1 cellular context compared by ENCODE assay signal in the genomic region with DNA sequence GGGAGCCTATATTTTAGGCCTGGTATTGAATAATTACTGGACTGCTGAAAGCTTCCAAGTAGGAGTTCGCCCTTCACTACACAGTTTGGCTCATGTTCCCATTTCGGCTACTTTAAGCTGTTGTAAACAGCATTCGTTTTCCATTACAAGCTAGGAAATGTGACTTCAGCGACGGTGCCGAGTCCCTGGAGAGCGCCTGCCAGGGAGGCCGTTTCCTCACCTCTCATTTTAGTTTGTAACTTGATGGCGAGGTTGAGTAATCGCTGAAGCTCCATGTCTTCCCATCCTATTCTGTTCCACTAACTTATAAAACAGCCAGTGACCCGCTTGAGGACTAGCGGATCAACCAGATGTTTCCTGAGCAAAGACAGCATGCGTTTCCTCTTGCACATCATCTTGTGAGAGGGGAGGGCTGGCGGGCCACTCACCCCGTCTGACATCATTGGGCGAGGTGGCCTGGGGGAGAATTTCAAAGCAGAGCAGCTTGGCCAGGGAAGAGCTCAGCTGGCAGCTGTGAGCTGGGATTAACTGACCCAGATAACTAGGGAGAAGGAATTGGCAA.
TF ChIP-seq lines count a peak whose summit lies in the region.

No MANE protein-coding gene starts in this region.

TF ChIP-seq in GM23338, 12 proteins besides CTCF, POLR2A, EP300 and RAD21 (continued from another document):
- TF ChIP-seq, protein P1, sequence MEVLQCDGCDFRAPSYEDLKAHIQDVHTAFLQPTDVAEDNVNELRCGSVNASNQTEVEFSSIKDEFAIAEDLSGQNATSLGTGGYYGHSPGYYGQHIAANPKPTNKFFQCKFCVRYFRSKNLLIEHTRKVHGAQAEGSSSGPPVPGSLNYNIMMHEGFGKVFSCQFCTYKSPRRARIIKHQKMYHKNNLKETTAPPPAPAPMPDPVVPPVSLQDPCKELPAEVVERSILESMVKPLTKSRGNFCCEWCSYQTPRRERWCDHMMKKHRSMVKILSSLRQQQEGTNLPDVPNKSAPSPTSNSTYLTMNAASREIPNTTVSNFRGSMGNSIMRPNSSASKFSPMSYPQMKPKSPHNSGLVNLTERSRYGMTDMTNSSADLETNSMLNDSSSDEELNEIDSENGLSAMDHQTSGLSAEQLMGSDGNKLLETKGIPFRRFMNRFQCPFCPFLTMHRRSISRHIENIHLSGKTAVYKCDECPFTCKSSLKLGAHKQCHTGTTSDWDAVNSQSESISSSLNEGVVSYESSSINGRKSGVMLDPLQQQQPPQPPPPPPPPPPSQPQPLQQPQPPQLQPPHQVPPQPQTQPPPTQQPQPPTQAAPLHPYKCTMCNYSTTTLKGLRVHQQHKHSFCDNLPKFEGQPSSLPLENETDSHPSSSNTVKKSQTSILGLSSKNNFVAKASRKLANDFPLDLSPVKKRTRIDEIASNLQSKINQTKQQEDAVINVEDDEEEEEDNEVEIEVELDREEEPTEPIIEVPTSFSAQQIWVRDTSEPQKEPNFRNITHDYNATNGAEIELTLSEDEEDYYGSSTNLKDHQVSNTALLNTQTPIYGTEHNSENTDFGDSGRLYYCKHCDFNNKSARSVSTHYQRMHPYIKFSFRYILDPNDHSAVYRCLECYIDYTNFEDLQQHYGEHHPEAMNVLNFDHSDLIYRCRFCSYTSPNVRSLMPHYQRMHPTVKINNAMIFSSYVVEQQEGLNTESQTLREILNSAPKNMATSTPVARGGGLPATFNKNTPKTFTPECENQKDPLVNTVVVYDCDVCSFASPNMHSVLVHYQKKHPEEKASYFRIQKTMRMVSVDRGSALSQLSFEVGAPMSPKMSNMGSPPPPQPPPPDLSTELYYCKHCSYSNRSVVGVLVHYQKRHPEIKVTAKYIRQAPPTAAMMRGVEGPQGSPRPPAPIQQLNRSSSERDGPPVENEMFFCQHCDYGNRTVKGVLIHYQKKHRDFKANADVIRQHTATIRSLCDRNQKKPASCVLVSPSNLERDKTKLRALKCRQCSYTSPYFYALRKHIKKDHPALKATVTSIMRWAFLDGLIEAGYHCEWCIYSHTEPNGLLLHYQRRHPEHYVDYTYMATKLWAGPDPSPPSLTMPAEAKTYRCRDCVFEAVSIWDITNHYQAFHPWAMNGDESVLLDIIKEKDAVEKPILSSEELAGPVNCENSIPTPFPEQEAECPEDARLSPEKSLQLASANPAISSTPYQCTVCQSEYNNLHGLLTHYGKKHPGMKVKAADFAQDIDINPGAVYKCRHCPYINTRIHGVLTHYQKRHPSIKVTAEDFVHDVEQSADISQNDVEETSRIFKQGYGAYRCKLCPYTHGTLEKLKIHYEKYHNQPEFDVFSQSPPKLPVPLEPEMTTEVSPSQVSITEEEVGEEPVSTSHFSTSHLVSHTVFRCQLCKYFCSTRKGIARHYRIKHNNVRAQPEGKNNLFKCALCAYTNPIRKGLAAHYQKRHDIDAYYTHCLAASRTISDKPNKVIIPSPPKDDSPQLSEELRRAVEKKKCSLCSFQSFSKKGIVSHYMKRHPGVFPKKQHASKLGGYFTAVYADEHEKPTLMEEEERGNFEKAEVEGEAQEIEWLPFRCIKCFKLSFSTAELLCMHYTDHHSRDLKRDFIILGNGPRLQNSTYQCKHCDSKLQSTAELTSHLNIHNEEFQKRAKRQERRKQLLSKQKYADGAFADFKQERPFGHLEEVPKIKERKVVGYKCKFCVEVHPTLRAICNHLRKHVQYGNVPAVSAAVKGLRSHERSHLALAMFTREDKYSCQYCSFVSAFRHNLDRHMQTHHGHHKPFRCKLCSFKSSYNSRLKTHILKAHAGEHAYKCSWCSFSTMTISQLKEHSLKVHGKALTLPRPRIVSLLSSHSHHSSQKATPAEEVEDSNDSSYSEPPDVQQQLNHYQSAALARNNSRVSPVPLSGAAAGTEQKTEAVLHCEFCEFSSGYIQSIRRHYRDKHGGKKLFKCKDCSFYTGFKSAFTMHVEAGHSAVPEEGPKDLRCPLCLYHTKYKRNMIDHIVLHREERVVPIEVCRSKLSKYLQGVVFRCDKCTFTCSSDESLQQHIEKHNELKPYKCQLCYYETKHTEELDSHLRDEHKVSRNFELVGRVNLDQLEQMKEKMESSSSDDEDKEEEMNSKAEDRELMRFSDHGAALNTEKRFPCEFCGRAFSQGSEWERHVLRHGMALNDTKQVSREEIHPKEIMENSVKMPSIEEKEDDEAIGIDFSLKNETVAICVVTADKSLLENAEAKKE (CRISPR knock-in tag; IDR thresholded peaks at IDR 0.05): no peak
- TF ChIP-seq, protein P2, sequence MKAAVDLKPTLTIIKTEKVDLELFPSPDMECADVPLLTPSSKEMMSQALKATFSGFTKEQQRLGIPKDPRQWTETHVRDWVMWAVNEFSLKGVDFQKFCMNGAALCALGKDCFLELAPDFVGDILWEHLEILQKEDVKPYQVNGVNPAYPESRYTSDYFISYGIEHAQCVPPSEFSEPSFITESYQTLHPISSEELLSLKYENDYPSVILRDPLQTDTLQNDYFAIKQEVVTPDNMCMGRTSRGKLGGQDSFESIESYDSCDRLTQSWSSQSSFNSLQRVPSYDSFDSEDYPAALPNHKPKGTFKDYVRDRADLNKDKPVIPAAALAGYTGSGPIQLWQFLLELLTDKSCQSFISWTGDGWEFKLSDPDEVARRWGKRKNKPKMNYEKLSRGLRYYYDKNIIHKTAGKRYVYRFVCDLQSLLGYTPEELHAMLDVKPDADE (IDR thresholded peaks at IDR 0.05): no peak
- TF ChIP-seq EZH2phosphoT487 (IDR thresholded peaks at IDR 0.05; ENCODE audit: unreplicated experiment) (no peak), ZNF331 (CRISPR knock-in tag; IDR thresholded peaks at IDR 0.05; ENCODE audit: low read depth) (no peak), CREB1 (CRISPR knock-in tag; IDR thresholded peaks at IDR 0.05; ENCODE audit: low read depth) (no peak), NANOG (IDR thresholded peaks at IDR 0.05; ENCODE audit: borderline replicate concordance) (no peak), JUNB (IDR thresholded peaks at IDR 0.05; ENCODE audit: unreplicated experiment) (no peak), EZH2 (IDR thresholded peaks at IDR 0.05; ENCODE audit: low read depth, unreplicated experiment) (no peak)
